ENCODE assay signal across 16 cellular contexts in genomic region chr21:45454081-45454923, GRCh38. TPM values are rescaled to one million over a fixed set of nuclear protein-coding genes. Genes with fewer than 3 reads are reported as not detected.
DNase-seq lines count a peak whose midpoint lies in the region; ATAC-seq and TF ChIP-seq lines count a peak whose summit lies in the region.
"Had no signal": no experiment of that assay in that cellular context is flagged by ENCODE, and none has a peak within 500 bp of the region (broad histone marks: within the 10 kb centered on the region; RNA-seq: fewer than 3 reads in every experiment).

No MANE protein-coding gene starts in this region.

- peaks cover 14% of the 10 kb centered on the region for H3K27me3 ChIP-seq in foreskin keratinocyte
- no peaks in the 10 kb centered on the region for H3K27me3 ChIP-seq in muscle layer of colon (ENCODE audit: control insufficient read depth in 1 of 2, insufficient read depth in 2 of 2, low read length in 2 of 2)
- H3K27me3 ChIP-seq in vagina, result no peaks in the 10 kb centered on the region

- H3K9ac ChIP-seq in muscle layer of colon (ENCODE audit: low read length), result no peak overlapping the region

- peak; percentile 3 for ATAC-seq in Right ventricle myocardium inferior
- no peak for ATAC-seq in foreskin keratinocyte

- DNase-seq in Right ventricle myocardium inferior (ENCODE audit: missing footprints) (peak; percentile 50), cardiac septum (ENCODE audit: low spot score) (no peak), foreskin keratinocyte (peak; percentile 34 to 52), vagina (ENCODE audit: extremely low spot score in 2 of 2) (no peak), activated gamma-delta T cell treated with Interleukin-2 at 50 U/mL for 16 hours (no peak), NCI-H524 (lab: John Stamatoyannopoulos, UW) (no peak), NCI-H2196 treated with DMSO at 0.1 percent for 48 hours (lab: John Stamatoyannopoulos, UW; ENCODE audit: unreplicated experiment) (no peak)
- DNase-seq: 8988T; activated CD4-positive, alpha-beta T cell treated with anti-CD3 and anti-CD28 coated beads, Interleukin-2, amount 50 U/mL, for 4 hours; activated effector memory CD4-positive, alpha-beta T cell treated with Interleukin-2 at 50 U/mL for 16 hours; CD4-positive, alpha-beta T cell; DND-41; SIG-M5; stimulated activated CD4-positive, alpha-beta T cell treated with anti-CD3 and anti-CD28 coated beads, Interleukin-4, amount 100 ng/mL, for 1 hour; T1000 had no signal

- no peaks in the 10 kb centered on the region for H3K36me3 ChIP-seq in muscle layer of colon (ENCODE audit: insufficient read depth, low read length)
- H3K36me3 ChIP-seq in vagina, result no peaks in the 10 kb centered on the region

- H3K9me3 ChIP-seq in muscle layer of colon (ENCODE audit: low read length), result no peaks in the 10 kb centered on the region
- no peaks in the 10 kb centered on the region for H3K9me3 ChIP-seq in vagina

- TF ChIP-seq POLR2A in vagina (IDR thresholded peaks at IDR 0.05), result no peak

- H3K27ac ChIP-seq in foreskin keratinocyte (no peak overlapping the region), muscle layer of colon (ENCODE audit: low read depth, low read length) (no peak overlapping the region), vagina (peak overlapping the region; percentile 43)

- peak overlapping the region; percentile 50 to 58 for H3K4me3 ChIP-seq in muscle layer of colon (ENCODE audit: low read depth in 1 of 2, low read length in 2 of 2)
- peak overlapping the region; percentile 33 to 44 for H3K4me3 ChIP-seq in vagina

- no peak for TF ChIP-seq CTCF in foreskin keratinocyte (conservative IDR thresholded peaks at IDR 0.05)
- TF ChIP-seq CTCF in vagina (IDR thresholded peaks at IDR 0.05), result no peak

- intact Hi-C loops in Right ventricle myocardium inferior (cut with DNase I), result no loop called here
- intact Hi-C loops in cardiac septum (cut with DNase I), result no loop called here
- intact Hi-C loops in vagina (cut with DNase I), result no loop called here

- peaks cover 6% of the 10 kb centered on the region for H3K4me1 ChIP-seq in foreskin keratinocyte
- peaks cover 16% of the 10 kb centered on the region for H3K4me1 ChIP-seq in muscle layer of colon (ENCODE audit: insufficient read depth, low read length)
- H3K4me1 ChIP-seq in vagina, result peaks cover 62% of the 10 kb centered on the region

RNA-seq across cellular contexts. Expression of gene COL18A1, which starts 49.3 kb away (rescaled TPM):
- 51.6 TPM for total RNA-seq in Right ventricle myocardium inferior
- 77.0 TPM for total RNA-seq in cardiac septum
- total RNA-seq in foreskin keratinocyte, result 30.0 and 37.3 TPM in 2 replicates
- 26.2 and 32.3 TPM in 2 replicates for polyA plus RNA-seq in foreskin keratinocyte
- 86.7 TPM for total RNA-seq in vagina

Comparison
In these comparisons a context has a peak if more than half of its experiments do, and no peak if none do; other contexts are left out.
1. DNase-seq: peak in Right ventricle myocardium inferior (single experiment) and foreskin keratinocyte (2 of 2); none in cardiac septum (single experiment), vagina (0 of 2), activated gamma-delta T cell treated with Interleukin-2 at 50 U/mL for 16 hours (single experiment), NCI-H524 (0 of 2) and NCI-H2196 treated with DMSO at 0.1 percent for 48 hours (single experiment).